Comparison of ENCODE assay signal across 27 cellular contexts in genomic region chr20:3181270-3181669, GRCh38.
"Had no signal": no experiment of that assay in that cellular context is flagged by ENCODE, and none has a peak within 500 bp of the region (broad histone marks: within the 10 kb centered on the region; RNA-seq: fewer than 3 reads in every experiment).

No MANE protein-coding gene starts in this region.

- H3K9me3 Mint-ChIP-seq: naive thymus-derived CD4-positive, alpha-beta T cell; nephron progenitor cell; stimulated activated naive B cell treated with anti-CD40 and anti-IgM and Interleukin-4, amounts not matched to agents 10 μg/mL and 1 μg/mL and 100 μg/mL, for 72 hours; stimulated activated naive CD8-positive, alpha-beta T cell treated with anti-CD3 and anti-CD28 coated beads, Interleukin-15, amount 100 ng/mL, for 72 hours had no signal

- H3K4me1 Mint-ChIP-seq: nephron progenitor cell; stimulated activated naive CD8-positive, alpha-beta T cell treated with anti-CD3 and anti-CD28 coated beads, Interleukin-15, amount 100 ng/mL, for 72 hours had no signal

- H3K36me3 Mint-ChIP-seq: naive thymus-derived CD4-positive, alpha-beta T cell had no signal

- H3K27ac ChIP-seq: coronary artery, epithelial cell of prostate, esophagus squamous epithelium, hepatocyte, parathyroid adenoma, psoas muscle, right lobe of liver, spleen, testis, tibial nerve, upper lobe of right lung, vagina had no signal

- H3K27me3 ChIP-seq: esophagus squamous epithelium, hepatocyte, right lobe of liver, spleen, testis, tibial nerve, upper lobe of right lung, vagina had no signal

- H3K9me3 ChIP-seq: esophagus squamous epithelium, psoas muscle, right lobe of liver, spleen, testis, tibial nerve, upper lobe of right lung, vagina had no signal

- H3K4me3 ChIP-seq: coronary artery, esophagus squamous epithelium, hepatocyte, lung, psoas muscle, right lobe of liver, spleen, testis, tibial nerve, upper lobe of right lung, vagina had no signal

- ATAC-seq: left cardiac atrium; left ventricle myocardium superior; naive thymus-derived CD4-positive, alpha-beta T cell; psoas muscle; right lobe of liver; stimulated activated naive B cell treated with anti-CD40 and anti-IgM and Interleukin-4, amounts not matched to agents 10 μg/mL and 1 μg/mL and 100 μg/mL, for 72 hours; stimulated activated naive CD8-positive, alpha-beta T cell treated with anti-CD3 and anti-CD28 coated beads, Interleukin-15, amount 100 ng/mL, for 72 hours; upper lobe of right lung had no signal

- H3K4me3 Mint-ChIP-seq: naive thymus-derived CD4-positive, alpha-beta T cell; nephron progenitor cell; stimulated activated naive B cell treated with anti-CD40 and anti-IgM and Interleukin-4, amounts not matched to agents 10 μg/mL and 1 μg/mL and 100 μg/mL, for 72 hours; stimulated activated naive CD8-positive, alpha-beta T cell treated with anti-CD3 and anti-CD28 coated beads, Interleukin-15, amount 100 ng/mL, for 72 hours had no signal

- H3K27me3 Mint-ChIP-seq: naive thymus-derived CD4-positive, alpha-beta T cell; stimulated activated naive B cell treated with anti-CD40 and anti-IgM and Interleukin-4, amounts not matched to agents 10 μg/mL and 1 μg/mL and 100 μg/mL, for 72 hours; stimulated activated naive CD8-positive, alpha-beta T cell treated with anti-CD3 and anti-CD28 coated beads, Interleukin-15, amount 100 ng/mL, for 72 hours had no signal

- H3K27ac Mint-ChIP-seq: nephron progenitor cell; stimulated activated naive B cell treated with anti-CD40 and anti-IgM and Interleukin-4, amounts not matched to agents 10 μg/mL and 1 μg/mL and 100 μg/mL, for 72 hours had no signal

- H3K36me3 ChIP-seq: esophagus squamous epithelium, right lobe of liver, spleen, upper lobe of right lung, vagina had no signal

- H3K4me1 ChIP-seq: parathyroid adenoma, psoas muscle, spleen, testis, tibial nerve, upper lobe of right lung, vagina had no signal

- DNase-seq: effector memory CD4-positive, alpha-beta T cell; esophagus squamous epithelium; foreskin melanocyte; head of caudate nucleus; left cardiac atrium; left ventricle myocardium superior; mesendoderm; naive thymus-derived CD4-positive, alpha-beta T cell; nephron progenitor cell; retina; spleen; stimulated activated CD4-positive, alpha-beta T cell treated with anti-CD3 and anti-CD28 coated beads, Interleukin-15, amount 100 ng/mL, for 24 hours; stimulated activated CD4-positive, alpha-beta T cell treated with anti-CD3 and anti-CD28 coated beads, Interleukin-1b, Interleukin-23, amount 100 ng/mL, for 48 hours; stimulated activated CD4-positive, alpha-beta T cell treated with anti-CD3 and anti-CD28 coated beads, Interleukin-4, amount 100 ng/mL, for 24 hours; stimulated activated naive B cell treated with anti-CD40 and anti-IgM and Interleukin-4, amounts not matched to agents 10 μg/mL and 1 μg/mL and 100 μg/mL, for 72 hours; stimulated activated naive CD8-positive, alpha-beta T cell treated with anti-CD3 and anti-CD28 coated beads, Interleukin-15, amount 100 ng/mL, for 72 hours; testis; upper lobe of right lung had no signal
